In the genomic region with DNA sequence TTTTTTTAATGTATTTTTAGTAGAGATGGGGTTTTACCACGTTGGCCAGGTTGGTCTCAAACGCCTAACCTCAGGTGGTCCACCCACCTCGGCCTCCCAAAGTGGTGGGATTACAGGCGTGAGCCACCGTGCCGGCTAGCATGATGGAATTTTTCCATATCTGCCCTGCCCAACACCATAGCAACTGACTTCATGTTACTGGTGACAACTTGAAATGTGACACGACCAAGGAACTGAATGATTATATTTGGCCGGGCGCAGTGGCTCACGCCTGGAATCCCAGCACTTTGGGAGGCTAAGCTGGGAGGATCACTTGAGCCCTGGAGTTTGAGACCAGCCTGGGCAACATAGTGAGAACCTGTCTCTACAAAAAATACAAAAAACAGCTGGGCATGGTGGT, we compare ENCODE assay signal across 9 cellular contexts. TPM values are rescaled to one million over a fixed set of nuclear protein-coding genes. Genes with fewer than 3 reads are reported as not detected.
"Had no signal": no experiment of that assay in that cellular context is flagged by ENCODE, and none has a peak within 500 bp of the region (broad histone marks: within the 10 kb centered on the region; RNA-seq: fewer than 3 reads in every experiment).

No MANE protein-coding gene starts in this region.

RNA-seq across cellular contexts. Expression of a gene that starts 17.0 kb away (rescaled TPM):
- total RNA-seq: LHCN-M2, MCF 10A, NCI-H460, OCI-LY7, PC-9, Right ventricle myocardium inferior, RPMI7951, SJSA1 had no signal
- polyA plus RNA-seq: SK-N-SH had no signal

RNA-seq across cellular contexts. Expression of a gene that starts 34.4 kb away (rescaled TPM):
- total RNA-seq: LHCN-M2, MCF 10A, NCI-H460, OCI-LY7, PC-9, Right ventricle myocardium inferior, RPMI7951, SJSA1 had no signal
- polyA plus RNA-seq: SK-N-SH had no signal
